In the genomic region with DNA sequence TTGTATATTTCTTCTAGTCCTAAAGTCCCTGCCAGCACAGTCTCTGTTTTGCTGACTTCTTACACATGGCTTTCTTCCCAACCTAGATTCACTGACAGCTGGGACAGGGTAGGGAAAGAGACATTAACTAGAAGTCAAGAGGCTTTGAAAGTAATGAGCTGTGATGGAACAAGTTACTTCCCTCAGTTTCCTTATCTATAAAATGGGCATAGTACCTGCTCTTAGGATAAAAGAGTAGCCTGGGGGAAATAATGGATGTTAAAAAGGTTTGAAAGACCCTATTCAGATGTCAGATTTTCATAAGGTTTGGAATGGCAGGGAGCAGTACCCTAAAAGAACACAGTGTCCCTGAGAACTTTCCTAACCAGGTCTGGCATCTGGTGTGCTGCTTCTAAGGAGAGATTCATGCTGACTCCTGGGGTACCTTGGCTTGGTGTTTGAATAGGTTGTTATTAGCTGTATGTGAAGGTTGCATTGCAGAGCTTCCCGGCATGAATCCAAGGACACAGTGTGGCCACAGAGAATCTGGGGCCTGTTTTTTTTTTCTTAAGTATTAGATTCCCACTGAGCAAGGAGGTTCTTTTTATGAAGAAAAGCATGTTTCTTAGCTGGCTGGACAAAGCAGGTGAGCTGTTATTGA, we compare ENCODE assay signal across 1 cellular context.
TF ChIP-seq lines count a peak whose summit lies in the region.

No MANE protein-coding gene starts in this region.

TF ChIP-seq in GM12878, 131 proteins besides CTCF, POLR2A, EP300 and RAD21:
- TF ChIP-seq EGR1 (IDR thresholded peaks at IDR 0.05; ENCODE audit: borderline replicate concordance in 1 of 2, low read depth in 2 of 2, low read length in 2 of 2) (no peak), CHD2 (IDR thresholded peaks at IDR 0.05; ENCODE audit: borderline replicate concordance, low read depth, low read length) (no peak), ATF7 (IDR thresholded peaks at IDR 0.05; ENCODE audit: low read depth) (no peak), KDM1A (IDR thresholded peaks at IDR 0.05; ENCODE audit: borderline replicate concordance) (no peak), BHLHE40 (IDR thresholded peaks at IDR 0.05; ENCODE audit: borderline replicate concordance in 1 of 2, low read depth in 2 of 2, low read length in 1 of 2) (no peak), WRNIP1 (IDR thresholded peaks at IDR 0.05; ENCODE audit: borderline replicate concordance, low read depth, low read length) (no peak), TCF12 (IDR thresholded peaks at IDR 0.05; ENCODE audit: low read depth, low read length) (no peak), PAX5 (IDR thresholded peaks at IDR 0.05; ENCODE audit: borderline replicate concordance, low read depth, low read length) (no peak), PKNOX1 (IDR thresholded peaks at IDR 0.05) (no peak), CEBPZ (IDR thresholded peaks at IDR 0.05; ENCODE audit: low read depth, low read length) (no peak), NFIC (IDR thresholded peaks at IDR 0.05; ENCODE audit: low read depth, low read length) (no peak), RUNX3 (IDR thresholded peaks at IDR 0.05; ENCODE audit: low read length) (no peak), PML (IDR thresholded peaks at IDR 0.05; ENCODE audit: low read length) (no peak), JUND (IDR thresholded peaks at IDR 0.05; ENCODE audit: low read depth, low read length) (no peak), HDAC2 (IDR thresholded peaks at IDR 0.05) (no peak)
- TF ChIP-seq, protein P1, sequence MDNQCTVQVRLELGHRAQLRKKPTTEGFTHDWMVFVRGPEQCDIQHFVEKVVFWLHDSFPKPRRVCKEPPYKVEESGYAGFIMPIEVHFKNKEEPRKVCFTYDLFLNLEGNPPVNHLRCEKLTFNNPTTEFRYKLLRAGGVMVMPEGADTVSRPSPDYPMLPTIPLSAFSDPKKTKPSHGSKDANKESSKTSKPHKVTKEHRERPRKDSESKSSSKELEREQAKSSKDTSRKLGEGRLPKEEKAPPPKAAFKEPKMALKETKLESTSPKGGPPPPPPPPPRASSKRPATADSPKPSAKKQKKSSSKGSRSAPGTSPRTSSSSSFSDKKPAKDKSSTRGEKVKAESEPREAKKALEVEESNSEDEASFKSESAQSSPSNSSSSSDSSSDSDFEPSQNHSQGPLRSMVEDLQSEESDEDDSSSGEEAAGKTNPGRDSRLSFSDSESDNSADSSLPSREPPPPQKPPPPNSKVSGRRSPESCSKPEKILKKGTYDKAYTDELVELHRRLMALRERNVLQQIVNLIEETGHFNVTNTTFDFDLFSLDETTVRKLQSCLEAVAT (IDR thresholded peaks at IDR 0.05), result no peak
- TF ChIP-seq, protein P2, sequence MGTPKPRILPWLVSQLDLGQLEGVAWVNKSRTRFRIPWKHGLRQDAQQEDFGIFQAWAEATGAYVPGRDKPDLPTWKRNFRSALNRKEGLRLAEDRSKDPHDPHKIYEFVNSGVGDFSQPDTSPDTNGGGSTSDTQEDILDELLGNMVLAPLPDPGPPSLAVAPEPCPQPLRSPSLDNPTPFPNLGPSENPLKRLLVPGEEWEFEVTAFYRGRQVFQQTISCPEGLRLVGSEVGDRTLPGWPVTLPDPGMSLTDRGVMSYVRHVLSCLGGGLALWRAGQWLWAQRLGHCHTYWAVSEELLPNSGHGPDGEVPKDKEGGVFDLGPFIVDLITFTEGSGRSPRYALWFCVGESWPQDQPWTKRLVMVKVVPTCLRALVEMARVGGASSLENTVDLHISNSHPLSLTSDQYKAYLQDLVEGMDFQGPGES (IDR thresholded peaks at IDR 0.05), result no peak
- TF ChIP-seq, protein P3, sequence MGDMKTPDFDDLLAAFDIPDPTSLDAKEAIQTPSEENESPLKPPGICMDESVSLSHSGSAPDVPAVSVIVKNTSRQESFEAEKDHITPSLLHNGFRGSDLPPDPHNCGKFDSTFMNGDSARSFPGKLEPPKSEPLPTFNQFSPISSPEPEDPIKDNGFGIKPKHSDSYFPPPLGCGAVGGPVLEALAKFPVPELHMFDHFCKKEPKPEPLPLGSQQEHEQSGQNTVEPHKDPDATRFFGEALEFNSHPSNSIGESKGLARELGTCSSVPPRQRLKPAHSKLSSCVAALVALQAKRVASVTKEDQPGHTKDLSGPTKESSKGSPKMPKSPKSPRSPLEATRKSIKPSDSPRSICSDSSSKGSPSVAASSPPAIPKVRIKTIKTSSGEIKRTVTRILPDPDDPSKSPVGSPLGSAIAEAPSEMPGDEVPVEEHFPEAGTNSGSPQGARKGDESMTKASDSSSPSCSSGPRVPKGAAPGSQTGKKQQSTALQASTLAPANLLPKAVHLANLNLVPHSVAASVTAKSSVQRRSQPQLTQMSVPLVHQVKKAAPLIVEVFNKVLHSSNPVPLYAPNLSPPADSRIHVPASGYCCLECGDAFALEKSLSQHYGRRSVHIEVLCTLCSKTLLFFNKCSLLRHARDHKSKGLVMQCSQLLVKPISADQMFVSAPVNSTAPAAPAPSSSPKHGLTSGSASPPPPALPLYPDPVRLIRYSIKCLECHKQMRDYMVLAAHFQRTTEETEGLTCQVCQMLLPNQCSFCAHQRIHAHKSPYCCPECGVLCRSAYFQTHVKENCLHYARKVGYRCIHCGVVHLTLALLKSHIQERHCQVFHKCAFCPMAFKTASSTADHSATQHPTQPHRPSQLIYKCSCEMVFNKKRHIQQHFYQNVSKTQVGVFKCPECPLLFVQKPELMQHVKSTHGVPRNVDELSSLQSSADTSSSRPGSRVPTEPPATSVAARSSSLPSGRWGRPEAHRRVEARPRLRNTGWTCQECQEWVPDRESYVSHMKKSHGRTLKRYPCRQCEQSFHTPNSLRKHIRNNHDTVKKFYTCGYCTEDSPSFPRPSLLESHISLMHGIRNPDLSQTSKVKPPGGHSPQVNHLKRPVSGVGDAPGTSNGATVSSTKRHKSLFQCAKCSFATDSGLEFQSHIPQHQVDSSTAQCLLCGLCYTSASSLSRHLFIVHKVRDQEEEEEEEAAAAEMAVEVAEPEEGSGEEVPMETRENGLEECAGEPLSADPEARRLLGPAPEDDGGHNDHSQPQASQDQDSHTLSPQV (IDR thresholded peaks at IDR 0.05), result no peak
- TF ChIP-seq, protein P4, sequence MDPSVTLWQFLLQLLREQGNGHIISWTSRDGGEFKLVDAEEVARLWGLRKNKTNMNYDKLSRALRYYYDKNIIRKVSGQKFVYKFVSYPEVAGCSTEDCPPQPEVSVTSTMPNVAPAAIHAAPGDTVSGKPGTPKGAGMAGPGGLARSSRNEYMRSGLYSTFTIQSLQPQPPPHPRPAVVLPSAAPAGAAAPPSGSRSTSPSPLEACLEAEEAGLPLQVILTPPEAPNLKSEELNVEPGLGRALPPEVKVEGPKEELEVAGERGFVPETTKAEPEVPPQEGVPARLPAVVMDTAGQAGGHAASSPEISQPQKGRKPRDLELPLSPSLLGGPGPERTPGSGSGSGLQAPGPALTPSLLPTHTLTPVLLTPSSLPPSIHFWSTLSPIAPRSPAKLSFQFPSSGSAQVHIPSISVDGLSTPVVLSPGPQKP (IDR thresholded peaks at IDR 0.05; ENCODE audit: low read depth, low read length), result no peak
- TF ChIP-seq, protein P5, sequence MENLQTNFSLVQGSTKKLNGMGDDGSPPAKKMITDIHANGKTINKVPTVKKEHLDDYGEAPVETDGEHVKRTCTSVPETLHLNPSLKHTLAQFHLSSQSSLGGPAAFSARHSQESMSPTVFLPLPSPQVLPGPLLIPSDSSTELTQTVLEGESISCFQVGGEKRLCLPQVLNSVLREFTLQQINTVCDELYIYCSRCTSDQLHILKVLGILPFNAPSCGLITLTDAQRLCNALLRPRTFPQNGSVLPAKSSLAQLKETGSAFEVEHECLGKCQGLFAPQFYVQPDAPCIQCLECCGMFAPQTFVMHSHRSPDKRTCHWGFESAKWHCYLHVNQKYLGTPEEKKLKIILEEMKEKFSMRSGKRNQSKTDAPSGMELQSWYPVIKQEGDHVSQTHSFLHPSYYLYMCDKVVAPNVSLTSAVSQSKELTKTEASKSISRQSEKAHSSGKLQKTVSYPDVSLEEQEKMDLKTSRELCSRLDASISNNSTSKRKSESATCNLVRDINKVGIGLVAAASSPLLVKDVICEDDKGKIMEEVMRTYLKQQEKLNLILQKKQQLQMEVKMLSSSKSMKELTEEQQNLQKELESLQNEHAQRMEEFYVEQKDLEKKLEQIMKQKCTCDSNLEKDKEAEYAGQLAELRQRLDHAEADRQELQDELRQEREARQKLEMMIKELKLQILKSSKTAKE (IDR thresholded peaks at IDR 0.05; ENCODE audit: low read depth, poor library complexity, severe bottlenecking), result no peak
